ENCODE assay signal across 20 cellular contexts in genomic region chr3:171648079-171648478, GRCh38.
"Had no signal": no experiment of that assay in that cellular context is flagged by ENCODE, and none has a peak within 500 bp of the region (broad histone marks: within the 10 kb centered on the region; RNA-seq: fewer than 3 reads in every experiment).

No MANE protein-coding gene starts in this region.

- DNase-seq: activated CD4-positive, alpha-beta memory T cell treated with anti-CD3 and anti-CD28 coated beads, Interleukin-2, amount 10 ng/mL, durations not matched to agents 7 days and 5 days; activated CD4-positive, alpha-beta T cell treated with anti-CD3 and anti-CD28 coated beads for 48 hours; activated effector memory CD4-positive, alpha-beta T cell treated with Interleukin-2 at 50 U/mL for 16 hours; activated naive CD4-positive, alpha-beta T cell treated with anti-CD3 and anti-CD28 coated beads for 36 hours; activated naive CD8-positive, alpha-beta T cell treated with anti-CD3 and anti-CD28 coated beads, Interleukin-2, amount 10 ng/mL, durations not matched to agents 7 days and 5 days; activated T-cell treated with anti-CD3 and anti-CD28 coated beads, Interleukin-2, amount 50 U/mL, for 72 hours; amygdala; cortex of kidney; endodermal cell; esophagus squamous epithelium; gastrocnemius medialis; hippocampal formation; kidney glomerular epithelial cell; midbrain; psoas muscle; right lobe of liver; stimulated activated CD4-positive, alpha-beta T cell treated with anti-CD3 and anti-CD28 coated beads, Interleukin-1b, Interleukin-23, amount 100 ng/mL, for 48 hours; stomach; transverse colon had no signal

- ATAC-seq: activated T-cell treated with anti-CD3 and anti-CD28 coated beads, Interleukin-2, amount 50 U/mL, for 72 hours; gastrocnemius medialis; natural killer cell treated with Interleukin-12 subunit alpha and Interleukin-12 subunit beta and Interleukin-15 and Interleukin-18, amount 100 ng/mL, for 72 hours; psoas muscle; right lobe of liver had no signal
